In the genomic region with DNA sequence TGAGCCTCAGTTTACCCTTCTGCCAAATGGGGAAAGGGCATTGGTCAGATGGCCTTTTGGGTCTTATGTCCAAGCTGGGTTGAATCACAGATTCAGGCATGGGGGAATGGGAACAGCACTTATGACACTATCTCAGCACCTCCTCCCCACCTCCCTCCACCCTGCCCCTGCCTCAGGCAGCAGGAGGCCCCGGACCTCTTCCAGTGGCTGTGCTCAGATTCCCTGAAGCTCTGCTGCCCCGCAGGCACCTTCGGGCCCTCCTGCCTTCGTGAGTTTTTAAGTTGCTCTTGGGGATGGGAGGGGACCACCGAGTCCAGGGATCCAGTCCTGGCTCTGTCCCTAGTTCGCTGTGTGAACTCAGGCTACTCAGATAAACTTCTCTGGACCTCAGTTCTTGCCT, we compare ENCODE assay signal across 28 cellular contexts. TPM values are rescaled to one million over a fixed set of nuclear protein-coding genes. Genes with fewer than 3 reads are reported as not detected.
"Had no signal": no experiment of that assay in that cellular context is flagged by ENCODE, and none has a peak within 500 bp of the region (broad histone marks: within the 10 kb centered on the region; RNA-seq: fewer than 3 reads in every experiment).

No MANE protein-coding gene starts in this region.

- ATAC-seq: mucosa of descending colon; naive thymus-derived CD4-positive, alpha-beta T cell; natural killer cell treated with Interleukin-12 subunit alpha and Interleukin-12 subunit beta and Interleukin-15 and Interleukin-18, amount 100 ng/mL, for 72 hours; pancreas; right cardiac atrium; stimulated activated effector memory CD8-positive, alpha-beta T cell treated with anti-CD3 and anti-CD28 coated beads, Interleukin-12 subunit alpha, Interleukin-12 subunit beta, amount 100 ng/mL, for 72 hours; upper lobe of right lung had no signal

- H3K4me3 ChIP-seq: hepatocyte, left ventricle myocardium inferior, lung, mucosa of descending colon, pancreas, prostate gland, sigmoid colon, spleen, suprapubic skin, thoracic aorta, tibial artery, upper lobe of right lung had no signal

- H3K4me2 ChIP-seq: hepatocyte had no signal

- H3K27ac Mint-ChIP-seq: natural killer cell treated with Interleukin-12 subunit alpha and Interleukin-12 subunit beta and Interleukin-15 and Interleukin-18, amount 100 ng/mL, for 72 hours; stimulated activated effector memory CD8-positive, alpha-beta T cell treated with anti-CD3 and anti-CD28 coated beads, Interleukin-12 subunit alpha, Interleukin-12 subunit beta, amount 100 ng/mL, for 72 hours; stimulated activated naive CD8-positive, alpha-beta T cell treated with anti-CD3 and anti-CD28 coated beads, Interleukin-15, Interleukin-2, amounts not matched to agents 100 ng/mL and 50 ng/mL, for 24 hours had no signal

- DNase-seq: islet precursor cell; left ventricle myocardium inferior; mesendoderm; midbrain; mucosa of descending colon; naive thymus-derived CD4-positive, alpha-beta T cell; nucleus accumbens; pancreas; retina; right cardiac atrium; sigmoid colon; small intestine; spleen; stimulated activated CD4-positive, alpha-beta T cell treated with anti-CD3 and anti-CD28 coated beads, Interleukin-4, amount 100 ng/mL, for 24 hours; stimulated activated naive CD4-positive, alpha-beta T cell; tibial artery; trophoblast cell; upper lobe of right lung had no signal

- H2AFZ ChIP-seq: hepatocyte had no signal

- FAIRE-seq: pancreas, small intestine, urothelium cell line had no signal

- H3K27me3 ChIP-seq: hepatocyte, pancreas, sigmoid colon, spleen, suprapubic skin, tibial artery, upper lobe of right lung had no signal

- H3K9me3 ChIP-seq: left ventricle myocardium inferior, mucosa of descending colon, pancreas, prostate gland, sigmoid colon, spleen, suprapubic skin, thoracic aorta, tibial artery, upper lobe of right lung had no signal

- H3K27me3 Mint-ChIP-seq: naive thymus-derived CD4-positive, alpha-beta T cell; natural killer cell treated with Interleukin-12 subunit alpha and Interleukin-12 subunit beta and Interleukin-15 and Interleukin-18, amount 100 ng/mL, for 72 hours; stimulated activated naive CD8-positive, alpha-beta T cell treated with anti-CD3 and anti-CD28 coated beads, Interleukin-15, Interleukin-2, amounts not matched to agents 100 ng/mL and 50 ng/mL, for 24 hours had no signal

- H3K36me3 ChIP-seq: pancreas, prostate gland had no signal

- H3K27ac ChIP-seq: hepatocyte, left ventricle myocardium inferior, pancreas, prostate gland, sigmoid colon, spleen, suprapubic skin, thoracic aorta, tibial artery, upper lobe of right lung had no signal

- H3K9me3 Mint-ChIP-seq: naive thymus-derived CD4-positive, alpha-beta T cell; natural killer cell treated with Interleukin-12 subunit alpha and Interleukin-12 subunit beta and Interleukin-15 and Interleukin-18, amount 100 ng/mL, for 72 hours; stimulated activated effector memory CD8-positive, alpha-beta T cell treated with anti-CD3 and anti-CD28 coated beads, Interleukin-12 subunit alpha, Interleukin-12 subunit beta, amount 100 ng/mL, for 72 hours; stimulated activated naive CD8-positive, alpha-beta T cell treated with anti-CD3 and anti-CD28 coated beads, Interleukin-15, Interleukin-2, amounts not matched to agents 100 ng/mL and 50 ng/mL, for 24 hours had no signal

- H3K4me3 Mint-ChIP-seq: naive thymus-derived CD4-positive, alpha-beta T cell; natural killer cell treated with Interleukin-12 subunit alpha and Interleukin-12 subunit beta and Interleukin-15 and Interleukin-18, amount 100 ng/mL, for 72 hours; stimulated activated effector memory CD8-positive, alpha-beta T cell treated with anti-CD3 and anti-CD28 coated beads, Interleukin-12 subunit alpha, Interleukin-12 subunit beta, amount 100 ng/mL, for 72 hours; stimulated activated naive CD8-positive, alpha-beta T cell treated with anti-CD3 and anti-CD28 coated beads, Interleukin-15, Interleukin-2, amounts not matched to agents 100 ng/mL and 50 ng/mL, for 24 hours had no signal

RNA-seq across cellular contexts. Expression of a gene that starts 20.9 kb away (rescaled TPM):
- polyA plus RNA-seq: neural cell had no signal

RNA-seq across cellular contexts. Expression of a gene that starts 35.2 kb away (rescaled TPM):
- polyA plus RNA-seq: naive thymus-derived CD4-positive, alpha-beta T cell had no signal
